ENCODE assay signal across 1 cellular context in the genomic region with DNA sequence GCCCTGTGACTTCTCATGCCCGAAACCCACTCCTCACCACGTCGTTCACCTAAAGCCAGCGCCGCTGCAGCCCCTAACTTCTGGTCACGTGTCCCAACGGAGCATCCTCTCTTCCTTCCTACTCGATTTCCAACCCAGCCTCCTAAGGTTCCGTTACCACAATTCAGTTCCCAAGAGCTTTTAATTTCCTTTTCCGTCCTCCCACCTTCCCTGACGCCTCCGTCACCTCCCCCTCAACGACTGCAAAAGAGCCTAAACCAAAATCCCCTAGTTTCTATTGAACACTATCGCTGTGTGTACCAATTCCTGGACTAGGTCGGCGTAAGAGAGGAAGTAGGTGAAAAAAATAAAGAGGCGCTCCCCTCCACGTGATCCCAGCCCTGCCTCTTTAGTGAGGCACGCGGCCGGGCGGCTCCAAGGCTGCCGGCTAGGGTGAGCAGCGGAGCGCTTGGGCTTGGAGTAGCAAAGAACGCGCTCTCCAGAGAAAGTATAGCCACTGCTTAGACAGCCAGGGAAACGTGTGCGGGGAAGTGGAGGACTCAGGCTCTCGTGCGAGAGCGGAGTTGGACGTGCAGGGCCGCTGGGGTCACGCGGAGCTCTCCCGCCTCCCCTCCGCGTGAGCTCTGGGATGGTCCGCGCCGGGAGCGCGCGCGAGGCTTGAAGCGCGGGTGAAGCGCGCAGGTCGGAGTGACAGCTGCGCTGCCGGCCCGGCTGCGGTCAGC.
TF ChIP-seq lines count a peak whose summit lies in the region.

Gene CENPP (plus strand): TSS at position 685 of the 722 bp plus-strand sequence.
Gene NOL8 (minus strand): TSS at position 82 of the 722 bp plus-strand sequence. CDS start 1,189 bp downstream, outside the sequence.

TF ChIP-seq in HEK293, 187 proteins besides CTCF, POLR2A, EP300 and RAD21 (continued from another document and continues in another):
- TF ChIP-seq, protein P1, sequence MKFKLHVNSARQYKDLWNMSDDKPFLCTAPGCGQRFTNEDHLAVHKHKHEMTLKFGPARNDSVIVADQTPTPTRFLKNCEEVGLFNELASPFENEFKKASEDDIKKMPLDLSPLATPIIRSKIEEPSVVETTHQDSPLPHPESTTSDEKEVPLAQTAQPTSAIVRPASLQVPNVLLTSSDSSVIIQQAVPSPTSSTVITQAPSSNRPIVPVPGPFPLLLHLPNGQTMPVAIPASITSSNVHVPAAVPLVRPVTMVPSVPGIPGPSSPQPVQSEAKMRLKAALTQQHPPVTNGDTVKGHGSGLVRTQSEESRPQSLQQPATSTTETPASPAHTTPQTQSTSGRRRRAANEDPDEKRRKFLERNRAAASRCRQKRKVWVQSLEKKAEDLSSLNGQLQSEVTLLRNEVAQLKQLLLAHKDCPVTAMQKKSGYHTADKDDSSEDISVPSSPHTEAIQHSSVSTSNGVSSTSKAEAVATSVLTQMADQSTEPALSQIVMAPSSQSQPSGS (tag by site-specific recombination; IDR thresholded peaks at IDR 0.05; ENCODE audit: low read depth) = no peak
- TF ChIP-seq, protein P2, sequence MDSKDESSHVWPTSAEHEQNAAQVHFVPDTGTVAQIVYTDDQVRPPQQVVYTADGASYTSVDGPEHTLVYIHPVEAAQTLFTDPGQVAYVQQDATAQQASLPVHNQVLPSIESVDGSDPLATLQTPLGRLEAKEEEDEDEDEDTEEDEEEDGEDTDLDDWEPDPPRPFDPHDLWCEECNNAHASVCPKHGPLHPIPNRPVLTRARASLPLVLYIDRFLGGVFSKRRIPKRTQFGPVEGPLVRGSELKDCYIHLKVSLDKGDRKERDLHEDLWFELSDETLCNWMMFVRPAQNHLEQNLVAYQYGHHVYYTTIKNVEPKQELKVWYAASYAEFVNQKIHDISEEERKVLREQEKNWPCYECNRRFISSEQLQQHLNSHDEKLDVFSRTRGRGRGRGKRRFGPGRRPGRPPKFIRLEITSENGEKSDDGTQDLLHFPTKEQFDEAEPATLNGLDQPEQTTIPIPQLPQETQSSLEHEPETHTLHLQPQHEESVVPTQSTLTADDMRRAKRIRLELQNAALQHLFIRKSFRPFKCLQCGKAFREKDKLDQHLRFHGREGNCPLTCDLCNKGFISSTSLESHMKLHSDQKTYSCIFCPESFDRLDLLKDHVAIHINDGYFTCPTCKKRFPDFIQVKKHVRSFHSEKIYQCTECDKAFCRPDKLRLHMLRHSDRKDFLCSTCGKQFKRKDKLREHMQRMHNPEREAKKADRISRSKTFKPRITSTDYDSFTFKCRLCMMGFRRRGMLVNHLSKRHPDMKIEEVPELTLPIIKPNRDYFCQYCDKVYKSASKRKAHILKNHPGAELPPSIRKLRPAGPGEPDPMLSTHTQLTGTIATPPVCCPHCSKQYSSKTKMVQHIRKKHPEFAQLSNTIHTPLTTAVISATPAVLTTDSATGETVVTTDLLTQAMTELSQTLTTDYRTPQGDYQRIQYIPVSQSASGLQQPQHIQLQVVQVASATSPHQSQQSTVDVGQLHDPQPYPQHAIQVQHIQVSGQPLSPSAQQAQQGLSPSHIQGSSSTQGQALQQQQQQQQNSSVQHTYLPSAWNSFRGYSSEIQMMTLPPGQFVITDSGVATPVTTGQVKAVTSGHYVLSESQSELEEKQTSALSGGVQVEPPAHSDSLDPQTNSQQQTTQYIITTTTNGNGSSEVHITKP (tag by site-specific recombination; IDR thresholded peaks at IDR 0.05) = peak; percentile 100
- no peak for TF ChIP-seq ZNF48 (tag by site-specific recombination; IDR thresholded peaks at IDR 0.05)
- no peak for TF ChIP-seq RBAK (tag by site-specific recombination; IDR thresholded peaks at IDR 0.05)
- no peak for TF ChIP-seq ZNF132 (tag by site-specific recombination; IDR thresholded peaks at IDR 0.05; ENCODE audit: borderline replicate concordance)
- TF ChIP-seq ZBTB49 (tag by site-specific recombination; IDR thresholded peaks at IDR 0.05; ENCODE audit: low read depth) = 0 out of 2 replicates have a peak, but pooled peaks have one; percentile 31
- TF ChIP-seq, protein P3, sequence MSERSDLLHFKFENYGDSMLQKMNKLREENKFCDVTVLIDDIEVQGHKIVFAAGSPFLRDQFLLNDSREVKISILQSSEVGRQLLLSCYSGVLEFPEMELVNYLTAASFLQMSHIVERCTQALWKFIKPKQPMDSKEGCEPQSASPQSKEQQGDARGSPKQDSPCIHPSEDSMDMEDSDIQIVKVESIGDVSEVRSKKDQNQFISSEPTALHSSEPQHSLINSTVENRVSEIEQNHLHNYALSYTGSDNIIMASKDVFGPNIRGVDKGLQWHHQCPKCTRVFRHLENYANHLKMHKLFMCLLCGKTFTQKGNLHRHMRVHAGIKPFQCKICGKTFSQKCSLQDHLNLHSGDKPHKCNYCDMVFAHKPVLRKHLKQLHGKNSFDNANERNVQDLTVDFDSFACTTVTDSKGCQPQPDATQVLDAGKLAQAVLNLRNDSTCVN (tag by site-specific recombination; optimal IDR thresholded peaks at IDR 0.05) = peak; percentile 99
- no peak for TF ChIP-seq ZNF184 (tag by site-specific recombination; IDR thresholded peaks at IDR 0.05)
- TF ChIP-seq ZNF274 (IDR thresholded peaks at IDR 0.05; ENCODE audit: low read length) = no peak
- TF ChIP-seq ZNF274 (tag by site-specific recombination; IDR thresholded peaks at IDR 0.05; ENCODE audit: borderline replicate concordance) = no peak
- TF ChIP-seq KLF9 (tag by site-specific recombination; IDR thresholded peaks at IDR 0.05; ENCODE audit: low read depth) = peak; percentile 76
- TF ChIP-seq ZNF660 (tag by site-specific recombination; IDR thresholded peaks at IDR 0.05) = peak; percentile 84
- no peak for TF ChIP-seq ZNF544 (tag by site-specific recombination; IDR thresholded peaks at IDR 0.05)
- no peak for TF ChIP-seq ZNF175 (tag by site-specific recombination; IDR thresholded peaks at IDR 0.05)
- peak; percentile 59; the same call in 1 of the 2 replicates for TF ChIP-seq PBX3 (CRISPR knock-in tag; IDR thresholded peaks at IDR 0.05)
- TF ChIP-seq BCL11B (tag by site-specific recombination; IDR thresholded peaks at IDR 0.05; ENCODE audit: low read depth) = no peak
- no peak for TF ChIP-seq ZNF280C (tag by site-specific recombination; IDR thresholded peaks at IDR 0.05)
- TF ChIP-seq YY2 (tag by site-specific recombination; IDR thresholded peaks at IDR 0.05) = peak; percentile 78
- no peak for TF ChIP-seq HOXA7 (CRISPR knock-in tag; IDR thresholded peaks at IDR 0.05; ENCODE audit: borderline replicate concordance)
- TF ChIP-seq ZNF629 (tag by site-specific recombination; IDR thresholded peaks at IDR 0.05) = peak; percentile 88
- TF ChIP-seq TSHZ1 (tag by site-specific recombination; IDR thresholded peaks at IDR 0.05; ENCODE audit: borderline replicate concordance) = peak; percentile 56; the same call in 1 of the 2 replicates
- peak; percentile 91 for TF ChIP-seq SP7 (tag by site-specific recombination; IDR thresholded peaks at IDR 0.05)
- peak; percentile 77 for TF ChIP-seq KLF17 (tag by site-specific recombination; IDR thresholded peaks at IDR 0.05)
- TF ChIP-seq ZSCAN18 (tag by site-specific recombination; IDR thresholded peaks at IDR 0.05) = peak; percentile 89
